ENCODE assay signal across 8 cellular contexts in the genomic region with DNA sequence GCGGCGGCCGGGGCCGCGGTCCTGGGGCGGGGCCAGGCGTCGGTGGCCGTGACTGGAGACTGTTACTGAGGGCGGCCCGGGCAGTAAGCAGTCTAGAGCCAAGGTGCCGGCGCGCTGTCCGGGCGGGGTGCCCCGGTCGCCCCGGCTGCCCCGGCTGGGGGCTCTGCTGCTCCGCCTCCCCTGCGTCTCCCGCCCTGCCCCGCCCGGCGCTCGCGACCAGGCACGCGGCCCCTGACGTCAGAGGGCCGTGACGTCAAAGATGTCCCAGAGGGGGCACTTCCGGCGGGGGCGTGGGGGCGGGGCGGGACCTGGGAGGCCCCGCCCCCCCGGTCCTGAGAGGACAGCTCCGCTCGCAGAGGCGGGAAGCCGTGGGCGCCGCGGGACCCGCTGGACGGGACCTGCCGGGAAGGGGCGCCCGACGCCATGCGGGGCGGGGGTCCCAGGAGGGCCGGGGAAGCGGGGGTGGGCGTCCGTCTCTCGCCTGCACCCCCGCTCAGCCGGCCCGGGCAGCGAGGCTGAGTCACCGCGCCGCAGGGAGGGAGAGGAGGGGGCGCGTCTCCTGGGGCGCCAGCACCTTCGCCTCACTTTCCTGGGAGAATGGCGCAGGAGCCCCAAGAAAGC. TPM values are rescaled to one million over a fixed set of nuclear protein-coding genes. Genes with fewer than 3 reads are reported as not detected.
A peak's percentile ranks its signal among the peaks of the same experiment; 100 is the strongest.
DNase-seq lines count a peak whose midpoint lies in the region; ATAC-seq and TF ChIP-seq lines count a peak whose summit lies in the region.

No MANE protein-coding gene starts in this region.

- intact Hi-C loops in natural killer cell (cut with micrococcal nuclease), result no loop called here
- intact Hi-C loops in tibial artery (cut with DNase I; ENCODE audit: low total_unique reads), result no loop called here

- peak; percentile 1 for ATAC-seq in HG02610 (IDR thresholded peaks at IDR 0.05; ENCODE audit: unreplicated experiment)
- ATAC-seq in natural killer cell, result peak; percentile 37 to 62 (median 42)

- TF ChIP-seq CTCF in natural killer cell (IDR thresholded peaks at IDR 0.05) (no peak), tibial artery (IDR thresholded peaks at IDR 0.05) (no peak), type B pancreatic cell (conservative IDR thresholded peaks at IDR 0.05) (no peak)

- peak overlapping the region; percentile 61 to 83 for H3K4me3 ChIP-seq in tibial artery

- DNase-seq in DMS79 treated with DMSO at 0.1 percent for 48 hours (lab: John Stamatoyannopoulos, UW), result peak; percentile 46
- DNase-seq in NCI-H226, result peak; percentile 74
- DNase-seq in activated T-cell treated with anti-CD3 and anti-CD28 coated beads for 24 hours (ENCODE audit: low read depth), result peak; percentile 63
- peak; percentile 58 for DNase-seq in fibroblast of gingiva (ENCODE audit: low read depth)
- DNase-seq in natural killer cell, result peak; percentile 76
- no peak for DNase-seq in tibial artery
- no peak for DNase-seq in type B pancreatic cell (ENCODE audit: extremely low spot score, unreplicated experiment)

- H3K27ac Mint-ChIP-seq in natural killer cell (peak overlapping the region in 1 of 2 donors; percentile 74), type B pancreatic cell (no peak overlapping the region)

- peaks cover 11 to 26% of the 10 kb centered on the region in 2 donors for H3K4me1 Mint-ChIP-seq in natural killer cell
- H3K4me1 Mint-ChIP-seq in type B pancreatic cell (ENCODE audit: unreplicated experiment), result peaks cover 13% of the 10 kb centered on the region

- H3K4me3 Mint-ChIP-seq in natural killer cell (no peak overlapping the region), type B pancreatic cell (no peak overlapping the region)

- H3K36me3 Mint-ChIP-seq in natural killer cell (no peaks in the 10 kb centered on the region), type B pancreatic cell (no peaks in the 10 kb centered on the region)

- no peaks in the 10 kb centered on the region for H3K36me3 ChIP-seq in tibial artery

- H3K27ac ChIP-seq in tibial artery, result no peak overlapping the region

- peaks cover 0 to 66% of the 10 kb centered on the region in 2 donors for H3K27me3 ChIP-seq in tibial artery

- H3K4me1 ChIP-seq in tibial artery, result peaks cover 0 to 52% (median 47%) of the 10 kb centered on the region in 4 donors

- H3K9me3 ChIP-seq in tibial artery, result no peaks in the 10 kb centered on the region

- no peaks in the 10 kb centered on the region for H3K9me3 Mint-ChIP-seq in natural killer cell
- no peaks in the 10 kb centered on the region for H3K9me3 Mint-ChIP-seq in type B pancreatic cell

- H3K27me3 Mint-ChIP-seq in natural killer cell (ENCODE audit: low read depth in 2 of 2) (peaks cover 0 to 4% of the 10 kb centered on the region in 2 donors), type B pancreatic cell (peaks cover 39% of the 10 kb centered on the region)

RNA-seq across cellular contexts. Expression of a gene that starts 4.5 kb away (rescaled TPM):
- total RNA-seq in natural killer cell (10 to 100 TPM; 19.2 to 26.4 (median 20.7) TPM), type B pancreatic cell (ENCODE audit: low replicate concordance) (3.4 and 21.6 TPM in 2 replicates)

RNA-seq across cellular contexts. Expression of a gene that starts 8.5 kb away (rescaled TPM):
- total RNA-seq in natural killer cell (10 to 100 TPM; 27.9 to 33.8 (median 28.5) TPM), type B pancreatic cell (ENCODE audit: low replicate concordance) (27.8 and 42.7 TPM in 2 replicates)

RNA-seq across cellular contexts. Expression of a gene that starts 20.4 kb away (rescaled TPM):
- total RNA-seq in natural killer cell (10 to 100 TPM; 60.2 to 65.2 (median 63.2) TPM), type B pancreatic cell (ENCODE audit: low replicate concordance) (41.5 and 57.1 TPM in 2 replicates)

RNA-seq across cellular contexts. Expression of a gene that starts 25.2 kb away (rescaled TPM):
- under 1 TPM in 2 of 3 donors, not detected in 1; 0.15 to 0.23 TPM for total RNA-seq in natural killer cell
- total RNA-seq in type B pancreatic cell (ENCODE audit: low replicate concordance), result 1.7 and 1.9 TPM in 2 replicates

Comparison
In these comparisons a context has a peak if more than half of its experiments do, and no peak if none do; other contexts are left out.
1. DNase-seq: peak in DMS79 treated with DMSO at 0.1 percent for 48 hours (single experiment), NCI-H226 (single experiment), activated T-cell treated with anti-CD3 and anti-CD28 coated beads for 24 hours (single experiment), fibroblast of gingiva (single experiment) and natural killer cell (single experiment); none in tibial artery (0 of 2) and type B pancreatic cell (single experiment).